ENCODE assay signal across 7 cellular contexts in the genomic region with DNA sequence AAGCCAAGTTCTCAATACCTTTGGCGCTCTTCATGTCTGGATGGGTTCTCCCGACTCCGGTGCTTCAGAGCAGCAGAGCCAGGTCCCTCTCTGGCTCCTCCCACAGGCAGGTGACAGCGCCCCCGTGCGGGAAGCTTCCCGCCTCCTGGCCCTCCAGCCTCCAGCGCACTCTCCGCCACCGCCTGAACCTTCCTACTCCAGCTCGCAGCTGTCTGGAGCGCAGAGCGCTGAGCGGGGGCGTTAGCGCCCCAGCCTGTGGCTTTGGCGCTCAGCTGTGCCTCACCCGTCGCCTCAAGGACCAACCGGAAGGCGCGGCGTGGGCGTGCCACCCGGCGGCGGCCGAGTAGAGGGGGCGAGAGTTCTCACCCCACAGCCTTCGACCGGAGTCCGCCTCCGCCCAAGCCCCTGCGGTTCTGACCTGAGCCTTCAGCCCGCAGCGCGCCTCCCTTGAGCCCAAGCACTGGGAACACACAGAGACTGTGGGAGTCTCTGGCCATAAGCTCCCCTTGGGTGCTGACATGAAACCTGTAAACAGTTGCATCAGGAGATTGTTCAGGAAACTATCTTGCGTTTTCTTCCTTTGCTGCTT.
DNase-seq lines count a peak whose midpoint lies in the region; ATAC-seq lines count a peak whose summit lies in the region.

A gene with protein sequence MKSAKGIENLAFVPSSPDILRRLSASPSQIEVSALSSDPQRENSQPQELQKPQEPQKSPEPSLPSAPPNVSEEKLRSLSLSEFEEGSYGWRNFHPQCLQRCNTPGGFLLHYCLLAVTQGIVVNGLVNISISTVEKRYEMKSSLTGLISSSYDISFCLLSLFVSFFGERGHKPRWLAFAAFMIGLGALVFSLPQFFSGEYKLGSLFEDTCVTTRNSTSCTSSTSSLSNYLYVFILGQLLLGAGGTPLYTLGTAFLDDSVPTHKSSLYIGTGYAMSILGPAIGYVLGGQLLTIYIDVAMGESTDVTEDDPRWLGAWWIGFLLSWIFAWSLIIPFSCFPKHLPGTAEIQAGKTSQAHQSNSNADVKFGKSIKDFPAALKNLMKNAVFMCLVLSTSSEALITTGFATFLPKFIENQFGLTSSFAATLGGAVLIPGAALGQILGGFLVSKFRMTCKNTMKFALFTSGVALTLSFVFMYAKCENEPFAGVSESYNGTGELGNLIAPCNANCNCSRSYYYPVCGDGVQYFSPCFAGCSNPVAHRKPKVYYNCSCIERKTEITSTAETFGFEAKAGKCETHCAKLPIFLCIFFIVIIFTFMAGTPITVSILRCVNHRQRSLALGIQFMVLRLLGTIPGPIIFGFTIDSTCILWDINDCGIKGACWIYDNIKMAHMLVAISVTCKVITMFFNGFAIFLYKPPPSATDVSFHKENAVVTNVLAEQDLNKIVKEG (minus strand): TSS at position 56 of the 589 bp plus-strand sequence. CDS start 22 bp downstream, at position 34.

- ATAC-seq in GM18868 (IDR thresholded peaks at IDR 0.05; ENCODE audit: unreplicated experiment) (peak; percentile 95), HG03060 (IDR thresholded peaks at IDR 0.05; ENCODE audit: low read depth, unreplicated experiment) (peak; percentile 98)

- peak; percentile 80 for DNase-seq in NCI-H2171 treated with DMSO at 0.1 percent for 48 hours (lab: John Stamatoyannopoulos, UW)
- DNase-seq in activated CD4-positive, alpha-beta T cell treated with anti-CD3 and anti-CD28 coated beads, Interleukin-2, amount 50 U/mL, for 4 hours = peak; percentile 56 to 60
- peak; percentile 95 for DNase-seq in ecto neural progenitor cell (ENCODE audit: low spot score)
- peak; percentile 49 for DNase-seq in medulla oblongata (ENCODE audit: extremely low spot score)
- peak; percentile 66 to 69 for DNase-seq in stimulated activated CD4-positive, alpha-beta T cell treated with anti-CD3 and anti-CD28 coated beads, Interleukin-4, amount 100 ng/mL, for 48 hours (ENCODE audit: low read depth in 2 of 2)

Comparison
In these comparisons a context has a peak if more than half of its experiments do, and no peak if none do; other contexts are left out.
1. Peak in every context shown above with its lines: DNase-seq and ATAC-seq.